Comparison of ENCODE assay signal across 11 cellular contexts in genomic region chr6:18477301-18477941, GRCh38.
A peak's percentile ranks its signal among the peaks of the same experiment; 100 is the strongest.
DNase-seq lines count a peak whose midpoint lies in the region; ATAC-seq and TF ChIP-seq lines count a peak whose summit lies in the region.
"Had no signal": no experiment of that assay in that cellular context is flagged by ENCODE, and none has a peak within 500 bp of the region (broad histone marks: within the 10 kb centered on the region; RNA-seq: fewer than 3 reads in every experiment).

No MANE protein-coding gene starts in this region.

- ATAC-seq in activated naive CD8-positive, alpha-beta T cell treated with anti-CD3 and anti-CD28 coated beads, Interleukin-2, amount 50 U/mL, for 24 hours, result no peak
- ATAC-seq in right cardiac atrium (peak; percentile 36 to 55), body of pancreas (no peak), GM18870 (IDR thresholded peaks at IDR 0.05; ENCODE audit: unreplicated experiment) (no peak), mucosa of descending colon (no peak)

- H3K27ac Mint-ChIP-seq in activated naive CD8-positive, alpha-beta T cell treated with anti-CD3 and anti-CD28 coated beads for 36 hours, result peak overlapping the region; percentile 5
- H3K27ac Mint-ChIP-seq in activated naive CD8-positive, alpha-beta T cell treated with anti-CD3 and anti-CD28 coated beads, Interleukin-2, amount 50 U/mL, for 24 hours, result no peak overlapping the region
- H3K27ac Mint-ChIP-seq: activated naive CD4-positive, alpha-beta T cell treated with anti-CD3 and anti-CD28 coated beads, Interleukin-2, amount 50 U/mL, for 24 hours had no signal

- H3K27me3 Mint-ChIP-seq in activated naive CD8-positive, alpha-beta T cell treated with anti-CD3 and anti-CD28 coated beads for 36 hours, result peaks cover 8% of the 10 kb centered on the region
- peaks cover 6% of the 10 kb centered on the region for H3K27me3 Mint-ChIP-seq in activated naive CD8-positive, alpha-beta T cell treated with anti-CD3 and anti-CD28 coated beads, Interleukin-2, amount 50 U/mL, for 24 hours
- H3K27me3 Mint-ChIP-seq: activated naive CD4-positive, alpha-beta T cell treated with anti-CD3 and anti-CD28 coated beads, Interleukin-2, amount 50 U/mL, for 24 hours had no signal

- H3K4me3 Mint-ChIP-seq in activated naive CD8-positive, alpha-beta T cell treated with anti-CD3 and anti-CD28 coated beads for 36 hours, result no peak overlapping the region
- no peak overlapping the region for H3K4me3 Mint-ChIP-seq in activated naive CD8-positive, alpha-beta T cell treated with anti-CD3 and anti-CD28 coated beads, Interleukin-2, amount 50 U/mL, for 24 hours
- H3K4me3 Mint-ChIP-seq: activated naive CD4-positive, alpha-beta T cell treated with anti-CD3 and anti-CD28 coated beads, Interleukin-2, amount 50 U/mL, for 24 hours had no signal

- 53% methylated on average over 2 of the region's 2 CpGs for WGBS in right cardiac atrium
- WGBS in body of pancreas, 2 donors, result 75 to 80% methylated on average over 2 of the region's 2 CpGs

- H3K36me3 ChIP-seq in OCI-LY3 (replicated peaks; ENCODE audit: low read depth, low read length), result peaks cover 8% of the 10 kb centered on the region
- H3K36me3 ChIP-seq in body of pancreas (replicated peaks in 1 of 2; ENCODE audit: insufficient read depth in 1 of 2, low read depth in 2 of 2), result no peaks in the 10 kb centered on the region
- no peaks in the 10 kb centered on the region for H3K36me3 ChIP-seq in mucosa of descending colon (ENCODE audit: low read depth)

- H3K4me3 ChIP-seq in OCI-LY3 (ENCODE audit: low read length) (peak overlapping the region; percentile 46), right cardiac atrium (ENCODE audit: low read length) (no peak overlapping the region), body of pancreas (no peak overlapping the region), mucosa of descending colon (no peak overlapping the region)

- H3K4me1 ChIP-seq in OCI-LY3 (ENCODE audit: low read length), result peaks cover 76% of the 10 kb centered on the region
- H3K4me1 ChIP-seq in right cardiac atrium (ENCODE audit: control insufficient read depth, insufficient read depth, low read length), result peaks cover 3% of the 10 kb centered on the region
- H3K4me1 ChIP-seq in body of pancreas, result no peaks in the 10 kb centered on the region
- no peaks in the 10 kb centered on the region for H3K4me1 ChIP-seq in mucosa of descending colon (ENCODE audit: low read depth)

- no peaks in the 10 kb centered on the region for H3K27me3 ChIP-seq in OCI-LY3 (ENCODE audit: low read depth, low read length)
- no peaks in the 10 kb centered on the region for H3K27me3 ChIP-seq in right cardiac atrium (ENCODE audit: control insufficient read depth, insufficient read depth)
- no peaks in the 10 kb centered on the region for H3K27me3 ChIP-seq in body of pancreas

- H2AFZ ChIP-seq in OCI-LY3 (ENCODE audit: low read depth, low read length), result no peak overlapping the region

- peak overlapping the region; percentile 76 for H3K4me2 ChIP-seq in OCI-LY3 (ENCODE audit: low read length)

- H3K9ac ChIP-seq in OCI-LY3 (ENCODE audit: low read length), result peak overlapping the region; percentile 55

- peak overlapping the region; percentile 94 for H3K27ac ChIP-seq in OCI-LY3 (ENCODE audit: low read length)
- no peak overlapping the region for H3K27ac ChIP-seq in right cardiac atrium (ENCODE audit: low read length)
- H3K27ac ChIP-seq in body of pancreas, result no peak overlapping the region
- H3K27ac ChIP-seq: VCaP had no signal

- no peaks in the 10 kb centered on the region for H3K79me2 ChIP-seq in OCI-LY3 (ENCODE audit: low read length)

- no peaks in the 10 kb centered on the region for H3K36me3 Mint-ChIP-seq in activated naive CD8-positive, alpha-beta T cell treated with anti-CD3 and anti-CD28 coated beads for 36 hours
- H3K36me3 Mint-ChIP-seq in activated naive CD8-positive, alpha-beta T cell treated with anti-CD3 and anti-CD28 coated beads, Interleukin-2, amount 50 U/mL, for 24 hours (ENCODE audit: low read depth), result no peaks in the 10 kb centered on the region
- H3K36me3 Mint-ChIP-seq: activated naive CD4-positive, alpha-beta T cell treated with anti-CD3 and anti-CD28 coated beads, Interleukin-2, amount 50 U/mL, for 24 hours had no signal

- intact Hi-C loops in right cardiac atrium (cut with DNase I), result no loop called here
- intact Hi-C loops in body of pancreas (cut with DNase I), result no loop called here
- intact Hi-C loops in mucosa of descending colon (cut with DNase I, micrococcal nuclease), result no loop called here

- no peaks in the 10 kb centered on the region for H3K9me3 ChIP-seq in OCI-LY3 (ENCODE audit: insufficient read depth, low read length)
- H3K9me3 ChIP-seq in right cardiac atrium (ENCODE audit: control insufficient read depth, low read length), result no peaks in the 10 kb centered on the region
- H3K9me3 ChIP-seq in body of pancreas, result no peaks in the 10 kb centered on the region
- no peaks in the 10 kb centered on the region for H3K9me3 ChIP-seq in mucosa of descending colon

- TF ChIP-seq CTCF in OCI-LY3 (IDR thresholded peaks at IDR 0.05; ENCODE audit: low read depth, low read length) (no peak), body of pancreas (IDR thresholded peaks at IDR 0.05) (no peak), mucosa of descending colon (IDR thresholded peaks at IDR 0.05) (no peak)

- DNase-seq in activated naive CD8-positive, alpha-beta T cell treated with anti-CD3 and anti-CD28 coated beads for 36 hours, result no peak
- no peak for DNase-seq in activated naive CD8-positive, alpha-beta T cell treated with anti-CD3 and anti-CD28 coated beads, Interleukin-2, amount 50 U/mL, for 24 hours
- DNase-seq in right cardiac atrium, result no peak
- peak; percentile 40 for DNase-seq in superior temporal gyrus (ENCODE audit: extremely low spot score)
- no peak for DNase-seq in body of pancreas
- no peak for DNase-seq in mucosa of descending colon
- DNase-seq: trophoblast cell had no signal

- no peak for TF ChIP-seq POLR2A in body of pancreas (IDR thresholded peaks at IDR 0.05)

- H3K4me1 Mint-ChIP-seq in activated naive CD8-positive, alpha-beta T cell treated with anti-CD3 and anti-CD28 coated beads for 36 hours, result peaks cover 11% of the 10 kb centered on the region
- H3K4me1 Mint-ChIP-seq in activated naive CD8-positive, alpha-beta T cell treated with anti-CD3 and anti-CD28 coated beads, Interleukin-2, amount 50 U/mL, for 24 hours, result peaks cover 20% of the 10 kb centered on the region

- no peaks in the 10 kb centered on the region for H3K9me3 Mint-ChIP-seq in activated naive CD8-positive, alpha-beta T cell treated with anti-CD3 and anti-CD28 coated beads for 36 hours
- no peaks in the 10 kb centered on the region for H3K9me3 Mint-ChIP-seq in activated naive CD8-positive, alpha-beta T cell treated with anti-CD3 and anti-CD28 coated beads, Interleukin-2, amount 50 U/mL, for 24 hours
- H3K9me3 Mint-ChIP-seq: activated naive CD4-positive, alpha-beta T cell treated with anti-CD3 and anti-CD28 coated beads, Interleukin-2, amount 50 U/mL, for 24 hours had no signal

- no peaks in the 10 kb centered on the region for H4K20me1 ChIP-seq in OCI-LY3 (ENCODE audit: insufficient read depth, low read length)

Comparison
In these comparisons a context has a peak if more than half of its experiments do, and no peak if none do; other contexts are left out.
1. ATAC-seq: peak in right cardiac atrium (2 of 2); none in activated naive CD8-positive, alpha-beta T cell treated with anti-CD3 and anti-CD28 coated beads, Interleukin-2, amount 50 U/mL, for 24 hours (single experiment), body of pancreas (single experiment), GM18870 (single experiment) and mucosa of descending colon (single experiment).